In the genomic region with DNA sequence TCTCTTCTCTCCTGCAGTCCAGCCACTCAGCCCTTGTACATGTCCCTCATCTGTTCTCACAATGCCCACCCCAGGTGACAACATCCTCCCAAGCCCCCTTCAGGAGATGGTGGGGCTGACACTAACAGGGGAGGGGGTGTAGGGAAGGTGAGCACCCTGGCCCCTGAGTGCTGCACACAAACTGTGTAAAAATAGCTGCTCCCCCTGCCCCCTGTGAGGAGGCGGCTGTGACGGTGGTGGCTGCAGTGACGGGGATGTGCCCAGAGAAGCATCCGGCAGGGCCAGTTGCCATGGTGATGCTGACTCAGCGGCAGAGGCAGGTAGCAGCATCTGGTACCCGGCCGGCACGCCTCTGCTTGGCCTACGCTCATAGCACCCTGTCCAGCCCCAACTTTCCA, we compare ENCODE assay signal across 8 cellular contexts. TPM values are rescaled to one million over a fixed set of nuclear protein-coding genes. Genes with fewer than 3 reads are reported as not detected.
A peak's percentile ranks its signal among the peaks of the same experiment; 100 is the strongest.
DNase-seq lines count a peak whose midpoint lies in the region; ATAC-seq and TF ChIP-seq lines count a peak whose summit lies in the region.

No MANE protein-coding gene starts in this region.

- in situ Hi-C loops in gastrocnemius medialis (cut with MboI; ENCODE audit: low sequenced_read_pairs in 4 of 4): no loop called here

- no peaks in the 10 kb centered on the region for H3K36me3 ChIP-seq in gastrocnemius medialis
- H3K36me3 ChIP-seq in uterus: no peaks in the 10 kb centered on the region

- ATAC-seq in gastrocnemius medialis (no peak), GM21619 (IDR thresholded peaks at IDR 0.05; ENCODE audit: unreplicated experiment) (no peak)

- TF ChIP-seq CTCF in gastrocnemius medialis (IDR thresholded peaks at IDR 0.05 in 4 of 5, conservative IDR thresholded peaks at IDR 0.05 in 1 of 5) (no peak), uterus (IDR thresholded peaks at IDR 0.05) (no peak)

- H3K27ac ChIP-seq in gastrocnemius medialis (peak overlapping the region in 3 of 4 donors; percentile 86 to 94 (median 92)), uterus (peak overlapping the region; percentile 95 to 99)

- H3K4me3 ChIP-seq in gastrocnemius medialis: no peak overlapping the region
- no peak overlapping the region for H3K4me3 ChIP-seq in uterus

- no peaks in the 10 kb centered on the region for H3K27me3 ChIP-seq in gastrocnemius medialis
- H3K27me3 ChIP-seq in uterus: no peaks in the 10 kb centered on the region

- TF ChIP-seq POLR2A in gastrocnemius medialis (IDR thresholded peaks at IDR 0.05) (no peak), uterus (IDR thresholded peaks at IDR 0.05) (no peak)

- H3K9me3 ChIP-seq in gastrocnemius medialis: no peaks in the 10 kb centered on the region
- H3K9me3 ChIP-seq in uterus: no peaks in the 10 kb centered on the region

- intact Hi-C loops in gastrocnemius medialis (cut with DNase I; ENCODE audit: low total_unique reads): no loop called here
- intact Hi-C loops in uterus (cut with DNase I; ENCODE audit: low total_unique reads): no loop called here

- peaks cover 5 to 9% of the 10 kb centered on the region in 2 donors for H3K4me1 ChIP-seq in gastrocnemius medialis
- peaks cover 0 to 15% of the 10 kb centered on the region in 2 donors for H3K4me1 ChIP-seq in uterus

- DNase-seq in LoVo (ENCODE audit: low spot score) (peak; percentile 18), gastrocnemius medialis (no peak), uterus (no peak), HUDEP-2 (lab: John Stamatoyannopoulos, UW; ENCODE audit: unreplicated experiment in 76 of 76) (no peak), NOMO-1 (lab: John Stamatoyannopoulos, UW; ENCODE audit: unreplicated experiment in 2 of 2) (no peak)
- peak; percentile 93 for DNase-seq in activated CD4-positive, alpha-beta T cell treated with anti-CD3 and anti-CD28 coated beads, Interleukin-2, amount 50 U/mL, for 1 hour
- peak; percentile 75 for DNase-seq in effector CD8-positive, alpha-beta T cell (lab: John Stamatoyannopoulos, UW)

RNA-seq across cellular contexts. Expression of a gene that starts 13.0 kb away (rescaled TPM):
- 100 to 1,000 TPM in 3 of 4 donors, 10 to 100 TPM in 1; 67.2 to 258 (median 221) TPM for total RNA-seq in gastrocnemius medialis
- total RNA-seq in uterus: 100 to 1,000 TPM; 152 to 386 (median 290) TPM

RNA-seq across cellular contexts. Expression of a gene that starts 20.2 kb away (rescaled TPM):
- total RNA-seq in gastrocnemius medialis (under 1 TPM; 0.20 to 0.61 (median 0.39) TPM), uterus (10 to 100 TPM in 1 of 4 donors, 1 to 10 TPM in 3; 1.0 to 41.1 (median 3.0) TPM)

RNA-seq across cellular contexts. Expression of a gene that starts 28.4 kb away (rescaled TPM):
- total RNA-seq in gastrocnemius medialis (100 to 1,000 TPM; 122 to 294 (median 193) TPM), uterus (100 to 1,000 TPM in 1 of 4 donors, 10 to 100 TPM in 2, 1 to 10 TPM in 1; 8.8 to 120 (median 64.2) TPM)

RNA-seq across cellular contexts. Expression of a gene that starts 45.9 kb away (rescaled TPM):
- 10 to 100 TPM; 11.7 to 42.3 (median 23.6) TPM for total RNA-seq in gastrocnemius medialis
- total RNA-seq in uterus: 10 to 100 TPM; 21.2 to 67.9 (median 38.1) TPM

Comparison
In these comparisons a context has a peak if more than half of its experiments do, and no peak if none do; other contexts are left out.
1. DNase-seq: peak in LoVo (single experiment), activated CD4-positive, alpha-beta T cell treated with anti-CD3 and anti-CD28 coated beads, Interleukin-2, amount 50 U/mL, for 1 hour (single experiment) and effector CD8-positive, alpha-beta T cell (single experiment); none in gastrocnemius medialis (0 of 2), uterus (0 of 2), HUDEP-2 (0 of 76) and NOMO-1 (0 of 2).